1 cellular context compared by ENCODE assay signal in the genomic region with DNA sequence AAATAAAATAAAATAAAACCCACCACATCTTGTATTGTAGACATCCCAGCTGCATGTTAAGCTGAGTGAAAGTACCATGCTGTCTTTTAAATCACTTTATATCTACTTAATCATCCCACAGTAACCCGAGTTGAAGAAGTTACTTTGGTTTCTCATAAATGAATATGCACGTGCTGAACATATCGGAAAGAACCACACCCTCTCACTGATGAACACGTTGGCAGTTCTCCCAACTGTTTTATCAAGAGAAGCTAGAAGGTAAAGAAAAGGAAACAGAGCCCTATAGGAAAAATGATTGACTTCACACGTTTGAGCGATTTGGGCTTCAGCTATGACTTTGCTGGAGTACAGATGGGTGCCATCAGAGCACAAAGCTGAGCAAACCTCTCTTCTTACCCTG.
TF ChIP-seq lines count a peak whose summit lies in the region.

No MANE protein-coding gene starts in this region.

TF ChIP-seq in K562, 482 proteins besides CTCF, POLR2A, EP300 and RAD21:
- no peak for TF ChIP-seq ZNF318 (IDR thresholded peaks at IDR 0.05; ENCODE audit: borderline replicate concordance in 1 of 2, low read depth in 1 of 2)
- TF ChIP-seq HMGN3 (IDR thresholded peaks at IDR 0.05; ENCODE audit: borderline replicate concordance, extremely low read depth, insufficient read length, low read depth, low read length) = no peak
- peak; percentile 71; the same call in 1 of the 2 replicates for TF ChIP-seq BHLHE40 (IDR thresholded peaks at IDR 0.05; ENCODE audit: low read length)
- peak; percentile 33; the same call in 1 of the 2 replicates for TF ChIP-seq L3MBTL2 (IDR thresholded peaks at IDR 0.05)
- TF ChIP-seq CXXC5 (CRISPR knock-in tag; IDR thresholded peaks at IDR 0.05) = peak; percentile 33; the same call in 1 of the 2 replicates
- TF ChIP-seq CBFA2T3 (IDR thresholded peaks at IDR 0.05) = 0 out of 2 replicates have a peak, but pooled peaks have one; percentile 20
